14 cellular contexts compared by ENCODE assay signal in genomic region chr10:93757766-93758509, GRCh38. TPM values are rescaled to one million over a fixed set of nuclear protein-coding genes. Genes with fewer than 3 reads are reported as not detected.
DNase-seq lines count a peak whose midpoint lies in the region; ATAC-seq and TF ChIP-seq lines count a peak whose summit lies in the region.
"Had no signal": no experiment of that assay in that cellular context is flagged by ENCODE, and none has a peak within 500 bp of the region (broad histone marks: within the 10 kb centered on the region; RNA-seq: fewer than 3 reads in every experiment).

Gene LGI1 (plus strand): TSS chr10:93757936. CDS start chr10:93758145, 209 bp downstream.

- H3K9me3 ChIP-seq in endocrine pancreas (ENCODE audit: control insufficient read depth, low read length) (no peaks in the 10 kb centered on the region), muscle layer of duodenum (ENCODE audit: control insufficient read depth in 1 of 2, low read length in 2 of 2) (no peaks in the 10 kb centered on the region), thoracic aorta (no peaks in the 10 kb centered on the region)

- no peak for TF ChIP-seq CTCF in thoracic aorta (IDR thresholded peaks at IDR 0.05)

- ATAC-seq in thoracic aorta (ENCODE audit: insufficient number of reproducible peaks, low FRiP score, low read depth) (no peak), HG02678 (IDR thresholded peaks at IDR 0.05; ENCODE audit: unreplicated experiment) (no peak), HG02798 (IDR thresholded peaks at IDR 0.05; ENCODE audit: poor library complexity, unreplicated experiment) (no peak)
- ATAC-seq: activated CD4-positive, CD25-positive, alpha-beta regulatory T cell treated with anti-CD3 and anti-CD28 coated beads, Interleukin-2, amount 50 U/mL, for 24 hours; esophagus mucosa had no signal

- peak within 1 kb of the TSS; percentile 39 for H3K9ac ChIP-seq in endocrine pancreas (ENCODE audit: control insufficient read depth, insufficient read depth, low read length)

- H3K27me3 ChIP-seq in endocrine pancreas (ENCODE audit: control insufficient read depth, insufficient read depth, low read length) (no peaks in the 10 kb centered on the region), muscle layer of duodenum (ENCODE audit: low read depth, low read length) (no peaks in the 10 kb centered on the region), thoracic aorta (replicated peaks; ENCODE audit: insufficient read depth) (no peaks in the 10 kb centered on the region)

- H3K4me1 ChIP-seq in endocrine pancreas (ENCODE audit: control insufficient read depth, insufficient read depth, low read length) = peaks cover 4% of the 10 kb centered on the region
- peaks cover 0 to 11% of the 10 kb centered on the region in 2 donors for H3K4me1 ChIP-seq in muscle layer of duodenum (ENCODE audit: control insufficient read depth in 1 of 2, insufficient read depth in 2 of 2, low read length in 2 of 2)
- peaks cover 0 to 32% of the 10 kb centered on the region in 2 donors for H3K4me1 ChIP-seq in thoracic aorta (ENCODE audit: control insufficient read depth in 1 of 2, low read depth in 2 of 2)

- H3K36me3 ChIP-seq in endocrine pancreas (ENCODE audit: control insufficient read depth, insufficient read depth, low read length) (no peaks in the 10 kb centered on the region), muscle layer of duodenum (ENCODE audit: control insufficient read depth in 1 of 2, insufficient read depth in 2 of 2, low read length in 2 of 2) (no peaks in the 10 kb centered on the region), thoracic aorta (no peaks in the 10 kb centered on the region)

- DNase-seq in SK-N-DZ (ENCODE audit: low spot score) = peak; percentile 20
- DNase-seq in thoracic aorta (ENCODE audit: low spot score) = no peak
- no peak for DNase-seq in T-helper 1 cell
- no peak for DNase-seq in NOMO-1 (lab: John Stamatoyannopoulos, UW; ENCODE audit: unreplicated experiment in 2 of 2)
- DNase-seq: activated naive CD4-positive, alpha-beta T cell; DMS79; H7; NCI-H1436 had no signal

- peak within 1 kb of the TSS; percentile 15 for H3K27ac ChIP-seq in muscle layer of duodenum (ENCODE audit: low read length)
- H3K27ac ChIP-seq in thoracic aorta = peak within 1 kb of the TSS in 1 of 2 donors; percentile 55

- H3K4me3 ChIP-seq in endocrine pancreas (ENCODE audit: control insufficient read depth, insufficient read depth, low read length) = peak within 1 kb of the TSS; percentile 20
- peak within 1 kb of the TSS; percentile 49 to 59 for H3K4me3 ChIP-seq in muscle layer of duodenum (ENCODE audit: low read depth in 1 of 2, low read length in 2 of 2)
- H3K4me3 ChIP-seq in thoracic aorta = peak within 1 kb of the TSS; percentile 69

RNA-seq across cellular contexts. Expression of gene LGI1, which starts in this region (rescaled TPM):
- not detected in 2 replicates for polyA plus RNA-seq in SK-N-DZ (2014; cell fraction: cytosol; rRNA removed)
- 0.24 TPM in 1 of 2 replicates, not detected in the other for polyA plus RNA-seq in SK-N-DZ (2014; cell fraction: nucleus; rRNA removed)
- total RNA-seq in thoracic aorta = 1 to 10 TPM in 1 of 2 donors, not detected in 1; 4.7 TPM
- total RNA-seq: esophagus mucosa had no signal
